14 cellular contexts compared by ENCODE assay signal in the genomic region with DNA sequence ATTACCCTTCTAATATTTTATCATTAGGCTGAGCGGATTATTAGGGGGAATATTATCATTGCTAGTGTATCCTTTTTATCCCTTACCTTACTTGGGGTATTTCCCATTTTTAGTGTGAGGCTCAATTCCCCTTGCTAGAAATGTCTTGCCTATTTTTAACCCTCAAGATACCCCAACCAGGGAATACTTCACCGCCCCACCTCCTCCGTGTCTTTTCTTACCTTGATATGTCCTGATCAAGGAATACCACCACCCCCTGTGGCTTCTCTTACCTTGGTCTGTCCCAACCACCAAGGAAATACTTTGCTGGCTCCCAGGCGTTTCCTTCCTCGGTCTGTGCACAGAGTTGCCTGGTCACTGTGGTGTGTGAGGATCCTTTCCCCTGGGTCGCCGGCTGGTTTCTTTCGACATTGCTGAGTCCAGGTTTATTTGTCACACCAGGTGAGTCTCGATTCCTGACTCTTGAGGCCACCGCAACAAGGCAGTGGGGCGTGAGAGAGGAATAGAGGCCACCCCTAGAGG. TPM values are rescaled to one million over a fixed set of nuclear protein-coding genes. Genes with fewer than 3 reads are reported as not detected.
DNase-seq lines count a peak whose midpoint lies in the region; ATAC-seq, FAIRE-seq and TF ChIP-seq lines count a peak whose summit lies in the region.
"Had no signal": no experiment of that assay in that cellular context is flagged by ENCODE, and none has a peak within 500 bp of the region (broad histone marks: within the 10 kb centered on the region; RNA-seq: fewer than 3 reads in every experiment).

No MANE protein-coding gene starts in this region.

- peak overlapping the region; percentile 97 for H3K27ac ChIP-seq in PC-9
- H3K27ac ChIP-seq in kidney (ENCODE audit: low read depth in 2 of 2, low read length in 2 of 2) = peak overlapping the region; percentile 63 to 82
- H3K27ac ChIP-seq in gastrocnemius medialis = peak overlapping the region in 3 of 4 donors; percentile 14 to 58 (median 30)

- peak in 1 of 2 donors; percentile 24 for ATAC-seq in gastrocnemius medialis
- no peak for ATAC-seq in GM19035 (IDR thresholded peaks at IDR 0.05; ENCODE audit: unreplicated experiment)
- ATAC-seq in GM18520 (IDR thresholded peaks at IDR 0.05; ENCODE audit: unreplicated experiment) = no peak
- ATAC-seq: CD8-positive, alpha-beta T cell had no signal

- no peaks in the 10 kb centered on the region for H3K27me3 ChIP-seq in PC-9 (ENCODE audit: insufficient read depth, low read depth)
- no peaks in the 10 kb centered on the region for H3K27me3 ChIP-seq in gastrocnemius medialis

- POLR2A ChIA-PET in PC-9 (lab: Charles Lee; ENCODE audit: unreplicated experiment) = no interaction called here

- FAIRE-seq in kidney (lab: Jason Lieb, UNC) = no peak

- intact Hi-C loops in PC-9 (cut with micrococcal nuclease; ENCODE audit: unreplicated experiment) = loop anchor here (1.0 kb wide), 3 partner anchors 12 to 81 kb away; no protein-coding TSS in a partner anchor
- intact Hi-C loops in kidney (cut with DNase I) = no loop called here
- intact Hi-C loops in gastrocnemius medialis (cut with DNase I; ENCODE audit: low total_unique reads) = no loop called here

- H3K9me2 ChIP-seq in PC-9 (ENCODE audit: insufficient read depth) = no peaks in the 10 kb centered on the region

- H3K4me3 ChIP-seq in PC-9 (peak overlapping the region; percentile 43; the same call in 1 of the 2 replicates), kidney (ENCODE audit: low read length in 2 of 2) (peak overlapping the region; percentile 4 to 18), gastrocnemius medialis (no peak overlapping the region)

- TF ChIP-seq CTCF in PC-9 (conservative IDR thresholded peaks at IDR 0.05) (no peak), kidney (IDR thresholded peaks at IDR 0.05; ENCODE audit: borderline replicate concordance, extremely low read depth, insufficient read depth) (no peak), gastrocnemius medialis (IDR thresholded peaks at IDR 0.05 in 4 of 5, conservative IDR thresholded peaks at IDR 0.05 in 1 of 5) (no peak), GM10266 (IDR thresholded peaks at IDR 0.05; ENCODE audit: control insufficient read depth, insufficient read depth, low read depth, missing control alignments) (no peak)

- H3K9me3 ChIP-seq in PC-9 (ENCODE audit: insufficient read depth, low read depth) = peaks cover 7% of the 10 kb centered on the region
- peaks cover 5 to 7% of the 10 kb centered on the region in 2 donors for H3K9me3 ChIP-seq in kidney (ENCODE audit: control insufficient read depth in 1 of 2, low read length in 2 of 2)
- no peaks in the 10 kb centered on the region for H3K9me3 ChIP-seq in gastrocnemius medialis

- TSS peak; percentile 84 for BruUV-seq in PC-9 (replicated peaks; lab: Mats Ljungman, UMichigan)

- no peaks in the 10 kb centered on the region for H3K79me2 ChIP-seq in PC-9 (ENCODE audit: low read depth)

- peak overlapping the region; percentile 65 for H3K4me2 ChIP-seq in PC-9

- no peak overlapping the region for H2AFZ ChIP-seq in PC-9

- CTCF ChIA-PET in PC-9 (lab: Charles Lee) = interaction anchor here (0.6 kb wide), 1 partner anchor 135 kb away, joined by 3 read pairs; no protein-coding TSS in a partner anchor

- H3F3A ChIP-seq in PC-9 (ENCODE audit: insufficient read depth, low read depth) = peaks cover 9% of the 10 kb centered on the region; the same call in 1 of the 2 replicates

- TF ChIP-seq POLR2A in gastrocnemius medialis (IDR thresholded peaks at IDR 0.05) = no peak

- in situ Hi-C loops in gastrocnemius medialis (cut with MboI; ENCODE audit: low sequenced_read_pairs in 4 of 4) = no loop called here

- no peaks in the 10 kb centered on the region for H4K20me1 ChIP-seq in PC-9 (ENCODE audit: insufficient read depth)

- peaks cover 25% of the 10 kb centered on the region for H3K4me1 ChIP-seq in PC-9 (replicated peaks; ENCODE audit: insufficient read depth)
- no peaks in the 10 kb centered on the region for H3K4me1 ChIP-seq in kidney (ENCODE audit: control insufficient read depth in 1 of 2, insufficient read depth in 1 of 2, low read depth in 1 of 2, low read length in 2 of 2)
- no peaks in the 10 kb centered on the region for H3K4me1 ChIP-seq in gastrocnemius medialis

- H3K9ac ChIP-seq in kidney (ENCODE audit: low read length in 2 of 2) = peak overlapping the region; percentile 21 to 58

- DNase-seq in DMS53 treated with DMSO at 0.1 percent for 48 hours (lab: John Stamatoyannopoulos, UW; ENCODE audit: unreplicated experiment) = peak; percentile 61
- DNase-seq in PC-9 = peak; percentile 10 to 49
- no peak for DNase-seq in kidney
- no peak for DNase-seq in gastrocnemius medialis
- DNase-seq in GM10266 (ENCODE audit: extremely low spot score) = no peak
- DNase-seq in cerebellar nuclear complex (lab: John Stamatoyannopoulos, UW) = no peak
- DNase-seq: CD8-positive, alpha-beta T cell; H9; NCI-H1436; NCI-H2029 treated with DMSO at 0.1 percent for 48 hours; SIG-M5 had no signal

- H3K36me3 ChIP-seq in PC-9 (ENCODE audit: low read depth) (no peaks in the 10 kb centered on the region), kidney (ENCODE audit: control insufficient read depth in 1 of 2, insufficient read depth in 2 of 2, low read length in 2 of 2) (no peaks in the 10 kb centered on the region), gastrocnemius medialis (no peaks in the 10 kb centered on the region)

RNA-seq across cellular contexts. Expression of a gene that starts 57.8 kb away (rescaled TPM):
- total RNA-seq in PC-9 (2021) (36.0 and 44.0 TPM in 2 replicates), kidney (126 TPM), gastrocnemius medialis (10 to 100 TPM; 21.2 to 53.4 (median 35.9) TPM)
- 99.2 TPM for polyA plus RNA-seq in kidney (ENCODE audit: insufficient read depth, low read depth, low replicate concordance)
- total RNA-seq: CD8-positive, alpha-beta T cell had no signal
- polyA plus RNA-seq: IgD-negative memory B cell had no signal

Comparison
In these comparisons a context has a peak if more than half of its experiments do, and no peak if none do; other contexts are left out.
1. DNase-seq: peak in DMS53 treated with DMSO at 0.1 percent for 48 hours (single experiment) and PC-9 (2 of 2); none in kidney (single experiment), gastrocnemius medialis (0 of 2), GM10266 (single experiment) and cerebellar nuclear complex (0 of 2).
2. H3K27ac ChIP-seq: peak in every context shown above with its lines; median percentile 97 in PC-9; 72 in kidney; 30 in gastrocnemius medialis.
3. H3K4me3 ChIP-seq: peak in PC-9 (single experiment) and kidney (2 of 2); none in gastrocnemius medialis (0 of 4).